In the genomic region with DNA sequence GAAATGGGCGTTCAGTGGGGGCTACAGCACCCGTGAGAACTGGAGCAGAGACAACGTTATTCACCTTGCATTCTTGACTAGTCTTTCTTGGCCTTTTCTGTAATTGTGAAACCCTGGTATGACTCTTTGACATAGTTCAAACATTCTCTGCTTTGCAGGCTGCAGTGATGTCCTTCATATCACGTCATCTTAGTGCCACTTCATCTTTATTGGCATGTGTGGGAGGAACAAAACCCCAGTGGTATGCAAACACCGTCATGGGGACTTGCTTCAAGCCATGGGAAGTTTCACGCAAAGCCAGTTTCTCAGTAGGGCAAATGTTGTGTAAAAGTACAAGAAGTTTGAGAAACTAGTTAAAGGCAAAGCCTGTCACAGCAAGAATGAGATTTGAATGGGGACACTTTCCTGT, we compare ENCODE assay signal across 9 cellular contexts. TPM values are rescaled to one million over a fixed set of nuclear protein-coding genes. Genes with fewer than 3 reads are reported as not detected.
DNase-seq lines count a peak whose midpoint lies in the region; ATAC-seq and TF ChIP-seq lines count a peak whose summit lies in the region.
"Had no signal": no experiment of that assay in that cellular context is flagged by ENCODE, and none has a peak within 500 bp of the region (broad histone marks: within the 10 kb centered on the region; RNA-seq: fewer than 3 reads in every experiment).

No MANE protein-coding gene starts in this region.

- ATAC-seq in GM18907 (IDR thresholded peaks at IDR 0.05; ENCODE audit: unreplicated experiment) (peak; percentile 90), HG02763 (IDR thresholded peaks at IDR 0.05; ENCODE audit: unreplicated experiment) (peak; percentile 87), memory B cell (ENCODE audit: low read depth) (peak; percentile 94), gastroesophageal sphincter (no peak)

- TF ChIP-seq POLR2A in gastroesophageal sphincter (IDR thresholded peaks at IDR 0.05), result no peak

- H3K36me3 ChIP-seq in gastroesophageal sphincter, result no peaks in the 10 kb centered on the region
- H3K36me3 ChIP-seq: SJSA1 had no signal

- TF ChIP-seq CTCF in gastroesophageal sphincter (IDR thresholded peaks at IDR 0.05), result no peak

- no peaks in the 10 kb centered on the region for H3K27me3 Mint-ChIP-seq in T-helper 1 cell treated with Interleukin-12 subunit alpha and Interleukin-12 subunit beta and Interleukin-4 antibody, amounts not matched to agents 30 μg/mL and 1 μg/mL, for 36 hours (ENCODE audit: low read depth)
- peaks cover 4% of the 10 kb centered on the region for H3K27me3 Mint-ChIP-seq in memory B cell

- peaks cover 30% of the 10 kb centered on the region for H3K4me1 Mint-ChIP-seq in T-helper 1 cell treated with Interleukin-12 subunit alpha and Interleukin-12 subunit beta and Interleukin-4 antibody, amounts not matched to agents 30 μg/mL and 1 μg/mL, for 36 hours (ENCODE audit: low read depth)
- H3K4me1 Mint-ChIP-seq in memory B cell, result peaks cover 9% of the 10 kb centered on the region

- no peak overlapping the region for H3K4me3 ChIP-seq in gastroesophageal sphincter
- H3K4me3 ChIP-seq: SJSA1 had no signal

- H3K9me3 Mint-ChIP-seq in T-helper 1 cell treated with Interleukin-12 subunit alpha and Interleukin-12 subunit beta and Interleukin-4 antibody, amounts not matched to agents 30 μg/mL and 1 μg/mL, for 36 hours, result no peaks in the 10 kb centered on the region
- H3K9me3 Mint-ChIP-seq in memory B cell, result peaks cover 3% of the 10 kb centered on the region

- no peaks in the 10 kb centered on the region for H3K36me3 Mint-ChIP-seq in T-helper 1 cell treated with Interleukin-12 subunit alpha and Interleukin-12 subunit beta and Interleukin-4 antibody, amounts not matched to agents 30 μg/mL and 1 μg/mL, for 36 hours (ENCODE audit: low read depth)
- H3K36me3 Mint-ChIP-seq in memory B cell, result peaks cover 2% of the 10 kb centered on the region

- H3K4me3 Mint-ChIP-seq in T-helper 1 cell treated with Interleukin-12 subunit alpha and Interleukin-12 subunit beta and Interleukin-4 antibody, amounts not matched to agents 30 μg/mL and 1 μg/mL, for 36 hours, result no peak overlapping the region
- no peak overlapping the region for H3K4me3 Mint-ChIP-seq in memory B cell

- DNase-seq in memory B cell (ENCODE audit: low spot score in 2 of 2), result peak in 1 of 2 donors; percentile 7
- no peak for DNase-seq in LoVo (ENCODE audit: low spot score)
- DNase-seq in medulla oblongata (ENCODE audit: extremely low spot score), result no peak
- DNase-seq in epidermal melanocyte (ENCODE audit: insufficient read length, low spot score), result no peak

- no peak overlapping the region for H3K27ac ChIP-seq in gastroesophageal sphincter
- H3K27ac ChIP-seq: SJSA1 had no signal

- no peak for TF ChIP-seq EP300 in gastroesophageal sphincter (IDR thresholded peaks at IDR 0.05)

- 76 to 78% methylated on average over 6 of the region's 6 CpGs for WGBS in gastroesophageal sphincter (ENCODE audit: low coverage in 1 of 2), 2 donors

- no peaks in the 10 kb centered on the region for H3K27me3 ChIP-seq in gastroesophageal sphincter
- H3K27me3 ChIP-seq: SJSA1 had no signal

- H3K4me1 ChIP-seq in gastroesophageal sphincter, result no peaks in the 10 kb centered on the region
- H3K4me1 ChIP-seq: SJSA1 had no signal

- H3K9me3 ChIP-seq in gastroesophageal sphincter, result no peaks in the 10 kb centered on the region
- H3K9me3 ChIP-seq: SJSA1 had no signal

- peak overlapping the region; percentile 77 for H3K27ac Mint-ChIP-seq in T-helper 1 cell treated with Interleukin-12 subunit alpha and Interleukin-12 subunit beta and Interleukin-4 antibody, amounts not matched to agents 30 μg/mL and 1 μg/mL, for 36 hours
- H3K27ac Mint-ChIP-seq in memory B cell, result no peak overlapping the region

RNA-seq across cellular contexts. Expression of a gene that starts 20.2 kb away (rescaled TPM):
- 10 to 100 TPM; 14.7 to 20.1 (median 17.1) TPM for total RNA-seq in gastroesophageal sphincter

RNA-seq across cellular contexts. Expression of a gene that starts 28.8 kb away (rescaled TPM):
- 10 to 100 TPM; 46.3 to 66.6 (median 59.8) TPM for total RNA-seq in gastroesophageal sphincter
